In the genomic region with DNA sequence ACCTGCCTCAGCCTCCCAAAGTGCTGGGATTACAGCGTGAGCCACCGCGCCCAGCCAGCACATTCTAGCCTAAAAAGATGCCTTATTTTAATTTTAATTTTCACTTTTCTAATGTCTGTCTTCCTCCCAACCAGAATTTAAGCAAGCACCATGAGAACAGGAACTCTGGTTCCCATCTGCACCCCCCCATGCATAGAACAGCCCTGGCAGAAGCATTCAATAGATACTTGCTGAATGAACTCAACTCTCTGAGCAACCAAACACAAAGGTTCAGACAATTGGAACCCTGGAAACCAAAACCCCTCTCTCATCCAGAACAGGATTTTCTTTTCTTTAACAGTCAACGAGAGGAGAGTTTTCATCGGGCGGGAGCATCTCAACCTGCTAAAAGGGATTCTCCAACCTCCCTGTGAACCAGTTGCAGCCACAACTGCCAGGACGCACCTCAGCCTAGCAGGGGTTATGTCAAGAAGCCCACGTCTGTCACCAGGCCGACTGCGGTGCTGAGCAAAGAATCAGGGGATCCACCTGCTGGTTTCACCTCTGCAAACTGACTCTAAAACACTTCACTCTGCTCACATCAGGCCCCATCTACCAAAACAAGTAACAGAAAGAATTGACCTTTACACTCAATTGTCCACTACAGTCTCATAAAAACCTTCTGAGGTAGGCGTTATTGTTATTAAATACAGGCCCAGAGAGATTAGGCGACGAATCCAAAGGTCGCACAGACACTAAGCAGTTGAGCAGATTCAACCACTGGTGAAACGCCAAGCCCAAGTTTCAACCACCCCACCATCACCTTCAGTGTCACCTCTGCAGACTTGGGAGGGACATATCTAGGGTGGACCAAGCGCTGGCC, we compare ENCODE assay signal across 9 cellular contexts.
A peak's percentile ranks its signal among the peaks of the same experiment; 100 is the strongest.
DNase-seq lines count a peak whose midpoint lies in the region; ATAC-seq and TF ChIP-seq lines count a peak whose summit lies in the region.
"Had no signal": no experiment of that assay in that cellular context is flagged by ENCODE, and none has a peak within 500 bp of the region (broad histone marks: within the 10 kb centered on the region; RNA-seq: fewer than 3 reads in every experiment).

No MANE protein-coding gene starts in this region.

- H3K9ac ChIP-seq in iPS-18a (ENCODE audit: low read length) = no peak overlapping the region

- peaks cover 8% of the 10 kb centered on the region for H3K4me1 ChIP-seq in iPS-18a (ENCODE audit: control insufficient read depth, low read depth, low read length)

- no peaks in the 10 kb centered on the region for H3K9me3 ChIP-seq in iPS-18a (ENCODE audit: control insufficient read depth, low read depth, low read length)

- TF ChIP-seq CTCF in WI38 (IDR thresholded peaks at IDR 0.05; ENCODE audit: low read depth, low read length) = no peak

- H3K4me3 Mint-ChIP-seq in T-helper 1 cell treated with Interleukin-12 subunit alpha and Interleukin-12 subunit beta and Interleukin-4 antibody, amounts not matched to agents 30 μg/mL and 1 μg/mL, for 36 hours = peak overlapping the region; percentile 86
- peak overlapping the region; percentile 79 to 91 for H3K4me3 Mint-ChIP-seq in stimulated activated naive CD8-positive, alpha-beta T cell treated with anti-CD3 and anti-CD28 coated beads, Interleukin-15, amount 100 ng/mL, for 72 hours

- H3K36me3 Mint-ChIP-seq in T-helper 1 cell treated with Interleukin-12 subunit alpha and Interleukin-12 subunit beta and Interleukin-4 antibody, amounts not matched to agents 30 μg/mL and 1 μg/mL, for 36 hours (ENCODE audit: low read depth) = peaks cover 28% of the 10 kb centered on the region

- no peaks in the 10 kb centered on the region for H3K27me3 ChIP-seq in iPS-18a (ENCODE audit: control insufficient read depth, insufficient read depth, low read length)

- no peaks in the 10 kb centered on the region for H3K9me3 Mint-ChIP-seq in T-helper 1 cell treated with Interleukin-12 subunit alpha and Interleukin-12 subunit beta and Interleukin-4 antibody, amounts not matched to agents 30 μg/mL and 1 μg/mL, for 36 hours
- no peaks in the 10 kb centered on the region for H3K9me3 Mint-ChIP-seq in stimulated activated naive CD8-positive, alpha-beta T cell treated with anti-CD3 and anti-CD28 coated beads, Interleukin-15, amount 100 ng/mL, for 72 hours

- DNase-seq in T-helper 1 cell (no peak), NCI-H345 treated with DMSO at 0.1 percent for 48 hours (lab: John Stamatoyannopoulos, UW; ENCODE audit: unreplicated experiment) (no peak), activated gamma-delta T cell (lab: John Stamatoyannopoulos, UW) (no peak)
- DNase-seq in stimulated activated naive CD8-positive, alpha-beta T cell treated with anti-CD3 and anti-CD28 coated beads, Interleukin-15, amount 100 ng/mL, for 72 hours = peak in 1 of 2 donors; percentile 21
- DNase-seq: COR-L47 had no signal

- peaks cover 23% of the 10 kb centered on the region for H3K36me3 ChIP-seq in iPS-18a (ENCODE audit: control insufficient read depth, low read depth, low read length)

- H3K27ac ChIP-seq in iPS-18a (ENCODE audit: low read length) = no peak overlapping the region

- ATAC-seq in stimulated activated naive CD8-positive, alpha-beta T cell treated with anti-CD3 and anti-CD28 coated beads, Interleukin-15, amount 100 ng/mL, for 72 hours = peak; percentile 44
- no peak for ATAC-seq in GM21528 (IDR thresholded peaks at IDR 0.05; ENCODE audit: low FRiP score, unreplicated experiment)

- H3K27ac Mint-ChIP-seq in T-helper 1 cell treated with Interleukin-12 subunit alpha and Interleukin-12 subunit beta and Interleukin-4 antibody, amounts not matched to agents 30 μg/mL and 1 μg/mL, for 36 hours = peak overlapping the region; percentile 31
- H3K27ac Mint-ChIP-seq in stimulated activated naive CD8-positive, alpha-beta T cell treated with anti-CD3 and anti-CD28 coated beads, Interleukin-15, amount 100 ng/mL, for 72 hours = peak overlapping the region; percentile 4 to 90

- H3K4me1 Mint-ChIP-seq in T-helper 1 cell treated with Interleukin-12 subunit alpha and Interleukin-12 subunit beta and Interleukin-4 antibody, amounts not matched to agents 30 μg/mL and 1 μg/mL, for 36 hours (ENCODE audit: low read depth) = peaks cover 34% of the 10 kb centered on the region
- H3K4me1 Mint-ChIP-seq in stimulated activated naive CD8-positive, alpha-beta T cell treated with anti-CD3 and anti-CD28 coated beads, Interleukin-15, amount 100 ng/mL, for 72 hours = peaks cover 62% of the 10 kb centered on the region

- H3K27me3 Mint-ChIP-seq in T-helper 1 cell treated with Interleukin-12 subunit alpha and Interleukin-12 subunit beta and Interleukin-4 antibody, amounts not matched to agents 30 μg/mL and 1 μg/mL, for 36 hours (ENCODE audit: low read depth) = no peaks in the 10 kb centered on the region
- no peaks in the 10 kb centered on the region for H3K27me3 Mint-ChIP-seq in stimulated activated naive CD8-positive, alpha-beta T cell treated with anti-CD3 and anti-CD28 coated beads, Interleukin-15, amount 100 ng/mL, for 72 hours

- H3K4me3 ChIP-seq in WI38 (ENCODE audit: low read depth, low read length) = peak overlapping the region; percentile 59
- peak overlapping the region; percentile 50 for H3K4me3 ChIP-seq in iPS-18a (ENCODE audit: low read length)
